In the genomic region with DNA sequence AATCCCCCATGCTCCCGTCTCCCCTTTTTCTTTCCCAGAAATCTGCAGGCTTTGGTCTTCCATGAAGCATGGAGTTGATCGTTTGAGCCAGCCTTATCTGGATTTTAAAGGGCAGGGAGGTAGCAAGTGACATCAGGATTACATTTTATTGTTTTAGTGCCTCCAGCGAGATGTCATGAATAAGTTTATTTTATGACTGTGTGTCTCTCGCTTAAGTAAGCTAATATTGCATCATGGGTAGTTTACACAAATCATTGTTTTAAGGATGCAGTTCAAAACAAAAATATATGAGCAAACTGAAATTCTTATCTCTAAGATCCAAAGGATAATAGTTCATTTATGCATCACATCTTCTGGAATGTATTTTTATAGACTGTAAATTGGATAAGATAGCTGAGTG, we compare ENCODE assay signal across 1 cellular context.
A peak's percentile ranks its signal among the peaks of the same experiment; 100 is the strongest.
TF ChIP-seq lines count a peak whose summit lies in the region.

No MANE protein-coding gene starts in this region.

TF ChIP-seq in HEK293, 187 proteins besides CTCF, POLR2A, EP300 and RAD21 (continued from another document and continues in another):
- no peak for TF ChIP-seq ZBTB26 (tag by site-specific recombination; optimal IDR thresholded peaks at IDR 0.05)
- TF ChIP-seq, protein P1, sequence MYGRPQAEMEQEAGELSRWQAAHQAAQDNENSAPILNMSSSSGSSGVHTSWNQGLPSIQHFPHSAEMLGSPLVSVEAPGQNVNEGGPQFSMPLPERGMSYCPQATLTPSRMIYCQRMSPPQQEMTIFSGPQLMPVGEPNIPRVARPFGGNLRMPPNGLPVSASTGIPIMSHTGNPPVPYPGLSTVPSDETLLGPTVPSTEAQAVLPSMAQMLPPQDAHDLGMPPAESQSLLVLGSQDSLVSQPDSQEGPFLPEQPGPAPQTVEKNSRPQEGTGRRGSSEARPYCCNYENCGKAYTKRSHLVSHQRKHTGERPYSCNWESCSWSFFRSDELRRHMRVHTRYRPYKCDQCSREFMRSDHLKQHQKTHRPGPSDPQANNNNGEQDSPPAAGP (tag by site-specific recombination; IDR thresholded peaks at IDR 0.05) = peak; percentile 59; the same call in 1 of the 2 replicates
- TF ChIP-seq ZNF366 (tag by site-specific recombination; conservative IDR thresholded peaks at IDR 0.05) = 0 out of 2 replicates have a peak, but pooled peaks have one; percentile 28
- peak; percentile 68; the same call in 1 of the 2 replicates for TF ChIP-seq MZF1 (tag by site-specific recombination; IDR thresholded peaks at IDR 0.05; ENCODE audit: borderline replicate concordance)
- TF ChIP-seq, protein P2, sequence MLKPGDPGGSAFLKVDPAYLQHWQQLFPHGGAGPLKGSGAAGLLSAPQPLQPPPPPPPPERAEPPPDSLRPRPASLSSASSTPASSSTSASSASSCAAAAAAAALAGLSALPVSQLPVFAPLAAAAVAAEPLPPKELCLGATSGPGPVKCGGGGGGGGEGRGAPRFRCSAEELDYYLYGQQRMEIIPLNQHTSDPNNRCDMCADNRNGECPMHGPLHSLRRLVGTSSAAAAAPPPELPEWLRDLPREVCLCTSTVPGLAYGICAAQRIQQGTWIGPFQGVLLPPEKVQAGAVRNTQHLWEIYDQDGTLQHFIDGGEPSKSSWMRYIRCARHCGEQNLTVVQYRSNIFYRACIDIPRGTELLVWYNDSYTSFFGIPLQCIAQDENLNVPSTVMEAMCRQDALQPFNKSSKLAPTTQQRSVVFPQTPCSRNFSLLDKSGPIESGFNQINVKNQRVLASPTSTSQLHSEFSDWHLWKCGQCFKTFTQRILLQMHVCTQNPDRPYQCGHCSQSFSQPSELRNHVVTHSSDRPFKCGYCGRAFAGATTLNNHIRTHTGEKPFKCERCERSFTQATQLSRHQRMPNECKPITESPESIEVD (tag by site-specific recombination; IDR thresholded peaks at IDR 0.05) = peak; percentile 70
- no peak for TF ChIP-seq KLF1 (tag by site-specific recombination; IDR thresholded peaks at IDR 0.05)
- no peak for TF ChIP-seq KLF7 (tag by site-specific recombination; IDR thresholded peaks at IDR 0.05; ENCODE audit: borderline replicate concordance)
- no peak for TF ChIP-seq ZNF449 (tag by site-specific recombination; IDR thresholded peaks at IDR 0.05)
- no peak for TF ChIP-seq ZBTB6 (tag by site-specific recombination; IDR thresholded peaks at IDR 0.05)
- TF ChIP-seq KLF16 (tag by site-specific recombination; IDR thresholded peaks at IDR 0.05) = 0 out of 2 replicates have a peak, but pooled peaks have one; percentile 34
- TF ChIP-seq MYNN (tag by site-specific recombination; IDR thresholded peaks at IDR 0.05; ENCODE audit: borderline replicate concordance) = no peak
- 0 out of 2 replicates have a peak, but pooled peaks have one; percentile 22 for TF ChIP-seq ZBTB21 (tag by site-specific recombination; IDR thresholded peaks at IDR 0.05)
- no peak for TF ChIP-seq ZNF112 (tag by site-specific recombination; IDR thresholded peaks at IDR 0.05)
- TF ChIP-seq, protein P3, sequence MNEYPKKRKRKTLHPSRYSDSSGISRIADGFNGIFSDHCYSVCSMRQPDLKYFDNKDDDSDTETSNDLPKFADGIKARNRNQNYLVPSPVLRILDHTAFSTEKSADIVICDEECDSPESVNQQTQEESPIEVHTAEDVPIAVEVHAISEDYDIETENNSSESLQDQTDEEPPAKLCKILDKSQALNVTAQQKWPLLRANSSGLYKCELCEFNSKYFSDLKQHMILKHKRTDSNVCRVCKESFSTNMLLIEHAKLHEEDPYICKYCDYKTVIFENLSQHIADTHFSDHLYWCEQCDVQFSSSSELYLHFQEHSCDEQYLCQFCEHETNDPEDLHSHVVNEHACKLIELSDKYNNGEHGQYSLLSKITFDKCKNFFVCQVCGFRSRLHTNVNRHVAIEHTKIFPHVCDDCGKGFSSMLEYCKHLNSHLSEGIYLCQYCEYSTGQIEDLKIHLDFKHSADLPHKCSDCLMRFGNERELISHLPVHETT (tag by site-specific recombination; IDR thresholded peaks at IDR 0.05) = 0 out of 2 replicates have a peak, but pooled peaks have one; percentile 44
- no peak for TF ChIP-seq GLIS2 (tag by site-specific recombination; IDR thresholded peaks at IDR 0.05)
- TF ChIP-seq ZNF518A (tag by site-specific recombination; conservative IDR thresholded peaks at IDR 0.05; ENCODE audit: low read depth) = 0 out of 2 replicates have a peak, but pooled peaks have one; percentile 19
- TF ChIP-seq ZNF670 (tag by site-specific recombination; IDR thresholded peaks at IDR 0.05; ENCODE audit: low read depth) = no peak
- no peak for TF ChIP-seq ZSCAN23 (tag by site-specific recombination; IDR thresholded peaks at IDR 0.05)
- peak; percentile 55; the same call in 1 of the 2 replicates for TF ChIP-seq TCF7L2 (IDR thresholded peaks at IDR 0.05; ENCODE audit: borderline replicate concordance, low read depth, low read length)
- peak; percentile 39; the same call in 1 of the 2 replicates for TF ChIP-seq ZXDB (tag by site-specific recombination; IDR thresholded peaks at IDR 0.05)
- TF ChIP-seq HOXD13 (CRISPR knock-in tag; IDR thresholded peaks at IDR 0.05; ENCODE audit: borderline replicate concordance) = no peak
- no peak for TF ChIP-seq ZNF596 (tag by site-specific recombination; IDR thresholded peaks at IDR 0.05)
- no peak for TF ChIP-seq ZBTB20 (tag by site-specific recombination; IDR thresholded peaks at IDR 0.05)
- TF ChIP-seq FEZF1 (tag by site-specific recombination; IDR thresholded peaks at IDR 0.05) = peak; percentile 80
- no peak for TF ChIP-seq REST (tag by site-specific recombination; IDR thresholded peaks at IDR 0.05)
- TF ChIP-seq ZNF692 (tag by site-specific recombination; IDR thresholded peaks at IDR 0.05) = 0 out of 2 replicates have a peak, but pooled peaks have one; percentile 45
- peak; percentile 81 for TF ChIP-seq ZEB2 (tag by site-specific recombination; IDR thresholded peaks at IDR 0.05)
- TF ChIP-seq ZNF843 (tag by site-specific recombination; IDR thresholded peaks at IDR 0.05) = peak; percentile 77
- TF ChIP-seq ZFHX2 (tag by site-specific recombination; conservative IDR thresholded peaks at IDR 0.05) = no peak
- TF ChIP-seq ZNF223 (tag by site-specific recombination; IDR thresholded peaks at IDR 0.05) = no peak
- peak; percentile 37; the same call in 1 of the 2 replicates for TF ChIP-seq KLF8 (tag by site-specific recombination; IDR thresholded peaks at IDR 0.05)
- no peak for TF ChIP-seq ZNF184 (tag by site-specific recombination; IDR thresholded peaks at IDR 0.05)
